18 cellular contexts compared by ENCODE assay signal in genomic region chr3:174002543-174002942, GRCh38.
DNase-seq lines count a peak whose midpoint lies in the region; ATAC-seq, FAIRE-seq and TF ChIP-seq lines count a peak whose summit lies in the region.
"Had no signal": no experiment of that assay in that cellular context is flagged by ENCODE, and none has a peak within 500 bp of the region (broad histone marks: within the 10 kb centered on the region; RNA-seq: fewer than 3 reads in every experiment).

No MANE protein-coding gene starts in this region.

- POLR2A ChIA-PET in naive thymus-derived CD4-positive, alpha-beta T cell (lab: Charles Lee): no interaction called here

- H4K8ac ChIP-seq in mesendoderm (ENCODE audit: low read depth, low read length): no peak overlapping the region

- H3K36me3 ChIP-seq in KMS-11 (ENCODE audit: insufficient read depth) (no peaks in the 10 kb centered on the region), astrocyte (ENCODE audit: insufficient read depth, low read length) (no peaks in the 10 kb centered on the region), mesendoderm (ENCODE audit: control insufficient read depth, insufficient read depth, low read length) (no peaks in the 10 kb centered on the region), suprapubic skin (no peaks in the 10 kb centered on the region)
- no peaks in the 10 kb centered on the region for H3K36me3 ChIP-seq in naive thymus-derived CD4-positive, alpha-beta T cell (ENCODE audit: control insufficient read depth in 2 of 3, insufficient read depth in 3 of 3, low read length in 3 of 3)
- H3K36me3 ChIP-seq: MG63, thyroid gland had no signal

- H3K9me3 ChIP-seq in astrocyte (ENCODE audit: insufficient read depth, low read depth, low read length): no peaks in the 10 kb centered on the region
- H3K9me3 ChIP-seq in suprapubic skin: no peaks in the 10 kb centered on the region
- no peaks in the 10 kb centered on the region for H3K9me3 ChIP-seq in naive thymus-derived CD4-positive, alpha-beta T cell (ENCODE audit: control insufficient read depth in 2 of 3, low read length in 3 of 3)
- H3K9me3 ChIP-seq: MG63, thyroid gland had no signal

- H3K27me3 ChIP-seq in KMS-11 (ENCODE audit: insufficient read depth, low read depth) (no peaks in the 10 kb centered on the region), astrocyte (ENCODE audit: insufficient read depth, low read length) (no peaks in the 10 kb centered on the region), mesendoderm (ENCODE audit: insufficient read depth, low read length, poor library complexity) (no peaks in the 10 kb centered on the region), suprapubic skin (no peaks in the 10 kb centered on the region)
- H3K27me3 ChIP-seq in naive thymus-derived CD4-positive, alpha-beta T cell (ENCODE audit: control insufficient read depth in 2 of 2, insufficient read depth in 2 of 2, low read length in 2 of 2): no peaks in the 10 kb centered on the region
- H3K27me3 ChIP-seq: MG63, thyroid gland had no signal

- no peaks in the 10 kb centered on the region for H3K79me1 ChIP-seq in mesendoderm (ENCODE audit: low read length)

- H2BK120ac ChIP-seq in mesendoderm (ENCODE audit: low read depth, low read length): no peak overlapping the region

- no peak overlapping the region for H3K56ac ChIP-seq in mesendoderm (ENCODE audit: low read length)

- H4K20me1 ChIP-seq in KMS-11 (ENCODE audit: insufficient read depth) (no peaks in the 10 kb centered on the region), astrocyte (ENCODE audit: insufficient read depth, low read length) (no peaks in the 10 kb centered on the region)

- TF ChIP-seq EP300 in suprapubic skin (IDR thresholded peaks at IDR 0.05): no peak

- no peak for FAIRE-seq in astrocyte (lab: Jason Lieb, UNC)
- no peak for FAIRE-seq in GM12892 (lab: Jason Lieb, UNC)

- TF ChIP-seq POLR2A in suprapubic skin (IDR thresholded peaks at IDR 0.05) (no peak), GM12892 (IDR thresholded peaks at IDR 0.05; ENCODE audit: low read depth, low read length) (no peak)

- WGBS in mesendoderm (ENCODE audit: extremely low coverage, insufficient coverage, low lambda C conversion rate): no CpG with 5 or more reads among the region's 1 CpG
- 48% methylated on average over 1 of the region's 1 CpG for WGBS in suprapubic skin

- no peak overlapping the region for H2AK5ac ChIP-seq in mesendoderm (ENCODE audit: low read length)

- H2AFZ ChIP-seq in KMS-11 (ENCODE audit: low read depth) (no peak overlapping the region), astrocyte (ENCODE audit: low read depth, low read length) (no peak overlapping the region)

- H2BK15ac ChIP-seq in mesendoderm (replicated peaks; ENCODE audit: low read depth): no peak overlapping the region

- peak; percentile 43 for DNase-seq in DMS 273 (lab: John Stamatoyannopoulos, UW; ENCODE audit: unreplicated experiment)
- DNase-seq in DMS 273 treated with DMSO at 0.1 percent for 48 hours (lab: John Stamatoyannopoulos, UW): no peak
- DNase-seq in astrocyte (ENCODE audit: low read depth): no peak
- peak; percentile 31 for DNase-seq in mesendoderm
- DNase-seq in suprapubic skin (ENCODE audit: low spot score in 2 of 2): no peak
- DNase-seq in naive thymus-derived CD4-positive, alpha-beta T cell: no peak
- no peak for DNase-seq in GM12892 (ENCODE audit: insufficient read length)
- DNase-seq: activated CD4-positive, alpha-beta T cell treated with anti-CD3 and anti-CD28 coated beads, Interleukin-2, amount 50 U/mL, for 1 hour; activated gamma-delta T cell treated with Interleukin-2 at 50 U/mL for 16 hours; DMS79; immature natural killer cell; MG63; NCI-H524 treated with DMSO at 0.1 percent for 48 hours; thyroid gland had no signal

- no peaks in the 10 kb centered on the region for H3K4me1 Mint-ChIP-seq in astrocyte (ENCODE audit: low read depth, unreplicated experiment)
- no peaks in the 10 kb centered on the region for H3K4me1 Mint-ChIP-seq in naive thymus-derived CD4-positive, alpha-beta T cell
- H3K4me1 Mint-ChIP-seq: central memory CD8-positive, alpha-beta T cell; immature natural killer cell had no signal

- H3K9me3 Mint-ChIP-seq in astrocyte (ENCODE audit: unreplicated experiment): no peaks in the 10 kb centered on the region
- peaks cover 0 to 5% (median 0%) of the 10 kb centered on the region in 11 donors for H3K9me3 Mint-ChIP-seq in naive thymus-derived CD4-positive, alpha-beta T cell

- no peak overlapping the region for H2BK5ac ChIP-seq in mesendoderm (ENCODE audit: low read length)

- intact Hi-C loops in naive thymus-derived CD4-positive, alpha-beta T cell (cut with micrococcal nuclease): no loop called here

- CTCF ChIA-PET in naive thymus-derived CD4-positive, alpha-beta T cell (lab: Charles Lee): no interaction called here

- no peak overlapping the region for H3K23ac ChIP-seq in mesendoderm (ENCODE audit: low read length)

- H3K79me2 ChIP-seq in KMS-11 (ENCODE audit: insufficient read depth, low read depth) (no peaks in the 10 kb centered on the region), astrocyte (ENCODE audit: insufficient read depth, low read length) (no peaks in the 10 kb centered on the region), mesendoderm (ENCODE audit: control insufficient read depth, insufficient read depth, low read length) (no peaks in the 10 kb centered on the region)

- H3K4me1 ChIP-seq in KMS-11 (ENCODE audit: low read depth, poor library complexity, severe bottlenecking) (peaks cover 7% of the 10 kb centered on the region), astrocyte (ENCODE audit: insufficient read depth, low read length) (no peaks in the 10 kb centered on the region), mesendoderm (ENCODE audit: control insufficient read depth, low read depth, low read length) (no peaks in the 10 kb centered on the region), suprapubic skin (no peaks in the 10 kb centered on the region)
- no peaks in the 10 kb centered on the region for H3K4me1 ChIP-seq in naive thymus-derived CD4-positive, alpha-beta T cell (ENCODE audit: control insufficient read depth in 2 of 2, insufficient read depth in 2 of 2, low read length in 2 of 2)
- H3K4me1 ChIP-seq: thyroid gland had no signal

- no peak overlapping the region for H4K5ac ChIP-seq in mesendoderm (ENCODE audit: low read length)

- no peaks in the 10 kb centered on the region for H3K27me3 Mint-ChIP-seq in astrocyte (ENCODE audit: low read depth, unreplicated experiment)
- H3K27me3 Mint-ChIP-seq in naive thymus-derived CD4-positive, alpha-beta T cell: no peaks in the 10 kb centered on the region
- H3K27me3 Mint-ChIP-seq: central memory CD8-positive, alpha-beta T cell had no signal

- H3K36me3 Mint-ChIP-seq in astrocyte (ENCODE audit: low read depth, unreplicated experiment): no peaks in the 10 kb centered on the region
- no peaks in the 10 kb centered on the region for H3K36me3 Mint-ChIP-seq in naive thymus-derived CD4-positive, alpha-beta T cell
- H3K36me3 Mint-ChIP-seq: immature natural killer cell had no signal

- H3K9ac ChIP-seq in KMS-11 (no peak overlapping the region), astrocyte (ENCODE audit: low read length) (no peak overlapping the region), mesendoderm (ENCODE audit: low read length) (no peak overlapping the region)

- H3K4me2 ChIP-seq in KMS-11 (no peak overlapping the region), astrocyte (ENCODE audit: low read length) (no peak overlapping the region), mesendoderm (ENCODE audit: low read length) (no peak overlapping the region)

- no peak overlapping the region for H3K4ac ChIP-seq in mesendoderm (ENCODE audit: low read depth, low read length)

- H3K4me3 ChIP-seq in KMS-11 (IDR thresholded peaks at IDR 0.05; ENCODE audit: insufficient read depth, low read depth, low read length) (no peak overlapping the region), astrocyte (ENCODE audit: insufficient read depth, low read depth, low read length) (no peak overlapping the region), mesendoderm (ENCODE audit: low read length) (no peak overlapping the region), suprapubic skin (no peak overlapping the region)
- H3K4me3 ChIP-seq in naive thymus-derived CD4-positive, alpha-beta T cell (ENCODE audit: low read length): no peak overlapping the region
- H3K4me3 ChIP-seq: MG63, skin epidermis, thyroid gland had no signal

- no peak overlapping the region for H3K18ac ChIP-seq in mesendoderm (ENCODE audit: low read length)

- no peak overlapping the region for H3K4me3 Mint-ChIP-seq in astrocyte (ENCODE audit: unreplicated experiment)
- no peak overlapping the region for H3K4me3 Mint-ChIP-seq in naive thymus-derived CD4-positive, alpha-beta T cell
- H3K4me3 Mint-ChIP-seq: central memory CD8-positive, alpha-beta T cell; immature natural killer cell had no signal

- H3K27ac Mint-ChIP-seq in astrocyte (ENCODE audit: unreplicated experiment): no peak overlapping the region
- H3K27ac Mint-ChIP-seq in naive thymus-derived CD4-positive, alpha-beta T cell: no peak overlapping the region
- H3K27ac Mint-ChIP-seq: immature natural killer cell had no signal

- TF ChIP-seq CTCF in KMS-11 (conservative IDR thresholded peaks at IDR 0.05; ENCODE audit: low read depth, low read length): peak; percentile 51; the same call in 1 of the 2 replicates
- TF ChIP-seq CTCF in astrocyte (IDR thresholded peaks at IDR 0.05; ENCODE audit: insufficient read depth, low read depth, low read length): peak; percentile 29
- no peak for TF ChIP-seq CTCF in suprapubic skin (IDR thresholded peaks at IDR 0.05)

- H3K27ac ChIP-seq in KMS-11: no peak overlapping the region
- no peak overlapping the region for H3K27ac ChIP-seq in astrocyte (ENCODE audit: low read depth, low read length)
- H3K27ac ChIP-seq in mesendoderm (ENCODE audit: low read depth, low read length): no peak overlapping the region
- no peak overlapping the region for H3K27ac ChIP-seq in suprapubic skin
- no peak overlapping the region for H3K27ac ChIP-seq in naive thymus-derived CD4-positive, alpha-beta T cell (ENCODE audit: low read depth, low read length)
- H3K27ac ChIP-seq: 22Rv1, skin epidermis, thyroid gland had no signal

- ATAC-seq in naive thymus-derived CD4-positive, alpha-beta T cell: no peak

Comparison
In these comparisons a context has a peak if more than half of its experiments do, and no peak if none do; other contexts are left out.
1. DNase-seq: peak in DMS 273 (single experiment) and mesendoderm (single experiment); none in DMS 273 treated with DMSO at 0.1 percent for 48 hours (single experiment), astrocyte (single experiment), suprapubic skin (0 of 2), naive thymus-derived CD4-positive, alpha-beta T cell (0 of 9) and GM12892 (single experiment).
2. CTCF ChIP-seq: peak in KMS-11 (single experiment) and astrocyte (single experiment); none in suprapubic skin (0 of 2).